Comparison of ENCODE assay signal across 7 cellular contexts in genomic region chr11:126268708-126269579, GRCh38. TPM values are rescaled to one million over a fixed set of nuclear protein-coding genes. Genes with fewer than 3 reads are reported as not detected.
A peak's percentile ranks its signal among the peaks of the same experiment; 100 is the strongest.
DNase-seq lines count a peak whose midpoint lies in the region; ATAC-seq lines count a peak whose summit lies in the region.

Gene FOXRED1 (plus strand): TSS chr11:126269154. CDS start chr11:126269207, 53 bp downstream.
Gene SRPRA (minus strand): TSS chr11:126268895. CDS start chr11:126268804, 91 bp downstream.

- DNase-seq in NCI-H2081 (lab: John Stamatoyannopoulos, UW), result peak; percentile 100
- peak; percentile 94 for DNase-seq in T1000 (lab: John Stamatoyannopoulos, UW)
- peak; percentile 100 for DNase-seq in astrocyte of the hippocampus (ENCODE audit: low read depth, low spot score)
- peak; percentile 100 for DNase-seq in hepatic stellate cell (ENCODE audit: low spot score)
- DNase-seq in renal cortical epithelial cell (ENCODE audit: low read depth), result peak; percentile 95

- ATAC-seq in GM18508 (IDR thresholded peaks at IDR 0.05; ENCODE audit: insufficient read depth, unreplicated experiment), result peak; percentile 90
- ATAC-seq in HG03025 (IDR thresholded peaks at IDR 0.05; ENCODE audit: low FRiP score, unreplicated experiment), result peak; percentile 99

RNA-seq across cellular contexts. Expression of gene FOXRED1, which starts in this region (rescaled TPM):
- 16.3 and 20.1 TPM in 2 replicates for total RNA-seq in renal cortical epithelial cell

RNA-seq across cellular contexts. Expression of gene SRPRA, which starts in this region (rescaled TPM):
- total RNA-seq in renal cortical epithelial cell, result 26.4 and 66.6 TPM in 2 replicates

Comparison
In these comparisons a context has a peak if more than half of its experiments do, and no peak if none do; other contexts are left out.
1. Peak in every context shown above with its lines: DNase-seq and ATAC-seq.